13 cellular contexts compared by ENCODE assay signal in the genomic region with DNA sequence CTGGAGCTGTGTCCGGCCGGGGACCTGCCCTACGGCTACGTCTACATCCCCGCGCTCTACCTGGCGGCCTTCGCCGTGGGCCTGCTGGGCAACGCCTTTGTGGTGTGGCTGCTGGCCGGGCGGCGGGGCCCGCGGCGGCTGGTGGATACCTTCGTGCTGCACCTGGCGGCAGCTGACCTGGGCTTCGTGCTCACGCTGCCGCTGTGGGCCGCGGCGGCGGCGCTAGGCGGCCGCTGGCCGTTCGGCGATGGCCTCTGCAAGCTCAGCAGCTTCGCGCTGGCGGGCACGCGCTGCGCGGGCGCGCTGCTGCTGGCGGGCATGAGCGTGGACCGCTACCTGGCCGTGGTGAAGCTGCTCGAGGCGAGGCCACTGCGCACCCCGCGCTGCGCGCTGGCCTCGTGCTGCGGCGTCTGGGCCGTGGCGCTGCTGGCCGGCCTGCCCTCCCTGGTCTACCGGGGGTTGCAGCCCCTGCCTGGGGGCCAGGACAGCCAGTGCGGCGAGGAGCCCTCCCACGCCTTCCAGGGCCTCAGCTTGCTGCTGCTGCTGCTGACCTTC. TPM values are rescaled to one million over a fixed set of nuclear protein-coding genes. Genes with fewer than 3 reads are reported as not detected.
DNase-seq lines count a peak whose midpoint lies in the region; ATAC-seq, FAIRE-seq and TF ChIP-seq lines count a peak whose summit lies in the region.
"Had no signal": no experiment of that assay in that cellular context is flagged by ENCODE, and none has a peak within 500 bp of the region (broad histone marks: within the 10 kb centered on the region; RNA-seq: fewer than 3 reads in every experiment).

No MANE protein-coding gene starts in this region.

- H3K9me3 Mint-ChIP-seq in effector memory CD8-positive, alpha-beta T cell = no peaks in the 10 kb centered on the region
- H3K9me3 Mint-ChIP-seq: neural crest cell had no signal

- H3K4me1 ChIP-seq in right lobe of liver (peaks cover 0 to 8% (median 0%) of the 10 kb centered on the region in 4 donors), HepG2 (ENCODE audit: insufficient read depth, low read length) (peaks cover 9% of the 10 kb centered on the region; the same call in 1 of the 2 replicates), muscle layer of colon (ENCODE audit: insufficient read depth, low read length) (peaks cover 7% of the 10 kb centered on the region), urinary bladder (ENCODE audit: insufficient read depth) (peaks cover 2% of the 10 kb centered on the region)
- H3K4me1 ChIP-seq: SJCRH30 had no signal

- H3K27me3 ChIP-seq in right lobe of liver = peaks cover 12 to 19% of the 10 kb centered on the region in 2 donors
- H3K27me3 ChIP-seq in HepG2 (ENCODE audit: control insufficient read depth in 1 of 2, insufficient read depth in 2 of 2, low read length in 2 of 2) = peaks cover 1 to 14% of the 10 kb centered on the region in 2 experiments; a peak in 2 of 5 replicates
- peaks cover 17 to 60% of the 10 kb centered on the region in 2 donors for H3K27me3 ChIP-seq in muscle layer of colon (ENCODE audit: control insufficient read depth in 1 of 2, insufficient read depth in 2 of 2, low read length in 2 of 2)
- H3K27me3 ChIP-seq: SJCRH30 had no signal

- POLR2A ChIA-PET in HepG2 (lab: Yijun Ruan, JAX) = no interaction called here

- H3K27ac ChIP-seq in right lobe of liver = no peak overlapping the region
- H3K27ac ChIP-seq in HepG2 (ENCODE audit: extremely low read length, insufficient read depth, low read length) = no peak overlapping the region
- H3K27ac ChIP-seq in muscle layer of colon (ENCODE audit: low read depth, low read length) = no peak overlapping the region
- no peak overlapping the region for H3K27ac ChIP-seq in urinary bladder (ENCODE audit: low read depth)
- H3K27ac ChIP-seq: SJCRH30 had no signal

- WGBS in right lobe of liver (ENCODE audit: insufficient coverage, low coverage, low lambda C conversion rate, missing lambda C conversion rate) = 10% methylated on average over 4 of the region's 61 CpGs
- 89% methylated on average over 31 of the region's 61 CpGs for WGBS in HepG2 (ENCODE audit: low lambda C conversion rate)
- 6% methylated on average over 61 of the region's 61 CpGs for WGBS in urinary bladder

- peak overlapping the region in 1 of 3 donors; percentile 21 for H3K4me3 ChIP-seq in right lobe of liver
- no peak overlapping the region for H3K4me3 ChIP-seq in HepG2 (replicated peaks in 1 of 3; ENCODE audit: insufficient read depth in 1 of 3, low read depth in 2 of 3, low read length in 3 of 3)
- peak overlapping the region; percentile 27 to 32 for H3K4me3 ChIP-seq in muscle layer of colon (ENCODE audit: low read depth in 1 of 2, low read length in 2 of 2)
- peak overlapping the region; percentile 39 for H3K4me3 ChIP-seq in urinary bladder (ENCODE audit: low read depth, low read length)
- H3K4me3 ChIP-seq: SJCRH30 had no signal

- H3K4me1 Mint-ChIP-seq in effector memory CD8-positive, alpha-beta T cell (ENCODE audit: low read depth in 2 of 2) = peaks cover 43 to 48% of the 10 kb centered on the region in 2 donors
- H3K4me1 Mint-ChIP-seq: neural crest cell had no signal

- no peak for TF ChIP-seq POLR2A in right lobe of liver (IDR thresholded peaks at IDR 0.05)
- TF ChIP-seq POLR2A in HepG2 (IDR thresholded peaks at IDR 0.05; ENCODE audit: insufficient read depth in 1 of 2, low read depth in 2 of 2, low read length in 2 of 2) = no peak

- FAIRE-seq in HepG2 (lab: Jason Lieb, UNC) = no peak
- FAIRE-seq: frontal cortex had no signal

- no peaks in the 10 kb centered on the region for H3K9me3 ChIP-seq in right lobe of liver
- H3K9me3 ChIP-seq in HepG2 (ENCODE audit: low read length) = no peaks in the 10 kb centered on the region
- no peaks in the 10 kb centered on the region for H3K9me3 ChIP-seq in muscle layer of colon (ENCODE audit: low read length)
- H3K9me3 ChIP-seq: SJCRH30 had no signal

- no TSS peak for BruUV-seq in HepG2 (replicated peaks; lab: Mats Ljungman, UMichigan)

- no peaks in the 10 kb centered on the region for H3K79me2 ChIP-seq in HepG2 (ENCODE audit: insufficient read depth, low read length)

- peak in 3 of 4 donors; percentile 27 to 53 (median 37) for ATAC-seq in right lobe of liver
- no peak for ATAC-seq in HepG2
- no peak for ATAC-seq in effector memory CD8-positive, alpha-beta T cell (replicated peaks)
- no peak for ATAC-seq in GM18519 (IDR thresholded peaks at IDR 0.05; ENCODE audit: low FRiP score, unreplicated experiment)

- in situ Hi-C loops in HepG2 (cut with HindIII; ENCODE audit: extremely low pct_ligation_motif_present, low pct_unique_long_range_greater_than_20kb) = no loop called here

- H3K36me3 ChIP-seq in right lobe of liver (no peaks in the 10 kb centered on the region), HepG2 (replicated peaks in 1 of 2; ENCODE audit: control insufficient read depth in 1 of 2, insufficient read depth in 2 of 2, low read length in 2 of 2) (no peaks in the 10 kb centered on the region), muscle layer of colon (ENCODE audit: insufficient read depth, low read length) (no peaks in the 10 kb centered on the region), urinary bladder (ENCODE audit: insufficient read depth) (no peaks in the 10 kb centered on the region)
- H3K36me3 ChIP-seq: SJCRH30 had no signal

- no peak for TF ChIP-seq EP300 in HepG2 (IDR thresholded peaks at IDR 0.05; ENCODE audit: low read depth in 2 of 2, low read length in 2 of 2)
- TF ChIP-seq EP300 in HepG2 (CRISPR knock-in tag; IDR thresholded peaks at IDR 0.05; ENCODE audit: borderline replicate concordance) = no peak

- CTCF ChIA-PET in HepG2 (lab: Yijun Ruan, JAX; ENCODE audit: low intra/inter-chr PET ratio, low total read pairs) = no interaction called here

- H2AFZ ChIP-seq in HepG2 (ENCODE audit: low read length) = no peak overlapping the region

- no peak overlapping the region for H3K4me2 ChIP-seq in HepG2 (ENCODE audit: low read depth, low read length)

- H3K9ac ChIP-seq in HepG2 (ENCODE audit: insufficient read depth, low read depth, low read length) = no peak overlapping the region
- no peak overlapping the region for H3K9ac ChIP-seq in muscle layer of colon (ENCODE audit: low read length)

- no peaks in the 10 kb centered on the region for H3K36me3 Mint-ChIP-seq in effector memory CD8-positive, alpha-beta T cell (ENCODE audit: insufficient read depth)

- TF ChIP-seq CTCF in right lobe of liver (IDR thresholded peaks at IDR 0.05) = no peak
- TF ChIP-seq CTCF in HepG2 (CRISPR knock-in tag; IDR thresholded peaks at IDR 0.05) = no peak

- intact Hi-C loops in right lobe of liver (cut with DNase I) = no loop called here
- intact Hi-C loops in HepG2 (cut with micrococcal nuclease; ENCODE audit: unreplicated experiment) = no loop called here

- no peaks in the 10 kb centered on the region for H4K20me1 ChIP-seq in HepG2 (ENCODE audit: insufficient read depth, low read length)

- H3K27me3 Mint-ChIP-seq in effector memory CD8-positive, alpha-beta T cell = peaks cover 11 to 17% of the 10 kb centered on the region in 2 donors

- DNase-seq in right lobe of liver (no peak), HepG2 (ENCODE audit: low spot score) (no peak), germinal center (ENCODE audit: low spot score) (no peak)
- DNase-seq in effector memory CD8-positive, alpha-beta T cell = no peak
- DNase-seq in central memory CD4-positive, alpha-beta T cell = no peak
- DNase-seq: activated CD4-positive, alpha-beta T cell treated with anti-CD3 and anti-CD28 coated beads, Interleukin-2, amount 50 U/mL, for 48 hours; NCI-H345; SJCRH30 had no signal

- H3K4me3 Mint-ChIP-seq in effector memory CD8-positive, alpha-beta T cell = peak overlapping the region; percentile 52 to 71
- H3K4me3 Mint-ChIP-seq: neural crest cell had no signal

- H3K27ac Mint-ChIP-seq in effector memory CD8-positive, alpha-beta T cell = no peak overlapping the region

- TF ChIP-seq RAD21 in HepG2 (CRISPR knock-in tag; IDR thresholded peaks at IDR 0.05) = no peak

RNA-seq across cellular contexts. Expression of a gene that starts 0.4 kb away (rescaled TPM):
- not detected for total RNA-seq in right lobe of liver
- total RNA-seq in HepG2 (2016; rRNA removed; fragmentation: Illumina TruSeq; extraction: Trizol) = not detected in 2 replicates
- total RNA-seq in HepG2 (2016; cell fraction: cytosol; rRNA removed; fragmentation: Illumina TruSeq; extraction: Trizol; ENCODE audit: low read depth) = not detected in 2 replicates
- not detected in 2 replicates for total RNA-seq in HepG2 (2016; cell fraction: insoluble cytoplasmic fraction; rRNA removed; fragmentation: Illumina TruSeq; extraction: Trizol)
- not detected in 2 replicates for total RNA-seq in HepG2 (2016; cell fraction: membrane; rRNA removed; fragmentation: Illumina TruSeq; extraction: Trizol)
- total RNA-seq in HepG2 (2016; cell fraction: nucleus; rRNA removed; fragmentation: Illumina TruSeq; extraction: Trizol) = not detected in 2 replicates
- not detected in 2 replicates for polyA plus RNA-seq in HepG2 (2011; rRNA removed)
- polyA plus RNA-seq in HepG2 (2011; cell fraction: cytosol; rRNA removed) = not detected in 2 replicates
- polyA plus RNA-seq in HepG2 (2011; cell fraction: nucleus; rRNA removed) = 0.14 TPM in 1 of 2 replicates, not detected in the other
- not detected in 2 replicates for polyA plus RNA-seq in HepG2 (2012)
- not detected in 2 replicates for polyA plus RNA-seq in HepG2 (2016; cell fraction: cytosol; fragmentation: Illumina TruSeq; extraction: Trizol; ENCODE audit: low read depth)
- polyA plus RNA-seq in HepG2 (2016; cell fraction: insoluble cytoplasmic fraction; fragmentation: Illumina TruSeq; extraction: Trizol; ENCODE audit: low read depth) = not detected in 2 replicates
- not detected in 2 replicates for polyA plus RNA-seq in HepG2 (2016; cell fraction: membrane; fragmentation: Illumina TruSeq; extraction: Trizol; ENCODE audit: low read depth)
- polyA plus RNA-seq in HepG2 (2016; cell fraction: nucleus; fragmentation: Illumina TruSeq; extraction: Trizol; ENCODE audit: insufficient read depth, low read depth) = not detected in 2 replicates
- polyA minus RNA-seq in HepG2 (2011; rRNA and poly(A)+ RNA removed; ENCODE audit: low replicate concordance) = not detected in 2 replicates
- polyA minus RNA-seq in HepG2 (2011; cell fraction: cytosol; rRNA and poly(A)+ RNA removed) = not detected in 2 replicates
- not detected in 2 replicates for polyA minus RNA-seq in HepG2 (2011; cell fraction: nucleus; rRNA and poly(A)+ RNA removed)
- total RNA-seq in urinary bladder = not detected
- 0.06 TPM for polyA plus RNA-seq in urinary bladder
- total RNA-seq: frontal cortex, neural crest cell, SJCRH30 had no signal

RNA-seq across cellular contexts. Expression of a gene that starts 21.5 kb away (rescaled TPM):
- total RNA-seq in right lobe of liver = under 1 TPM; 0.29 to 0.55 (median 0.41) TPM
- total RNA-seq in HepG2 (2016; rRNA removed; fragmentation: Illumina TruSeq; extraction: Trizol) = 11.7 and 13.5 TPM in 2 replicates
- 3.1 and 3.9 TPM in 2 replicates for total RNA-seq in HepG2 (2016; cell fraction: cytosol; rRNA removed; fragmentation: Illumina TruSeq; extraction: Trizol; ENCODE audit: low read depth)
- 10.6 and 11.8 TPM in 2 replicates for total RNA-seq in HepG2 (2016; cell fraction: insoluble cytoplasmic fraction; rRNA removed; fragmentation: Illumina TruSeq; extraction: Trizol)
- 8.9 and 10.3 TPM in 2 replicates for total RNA-seq in HepG2 (2016; cell fraction: membrane; rRNA removed; fragmentation: Illumina TruSeq; extraction: Trizol)
- 11.6 and 14.2 TPM in 2 replicates for total RNA-seq in HepG2 (2016; cell fraction: nucleus; rRNA removed; fragmentation: Illumina TruSeq; extraction: Trizol)
- polyA plus RNA-seq in HepG2 (2011; rRNA removed) = 6.0 and 6.4 TPM in 2 replicates
- 3.9 and 5.0 TPM in 2 replicates for polyA plus RNA-seq in HepG2 (2011; cell fraction: cytosol; rRNA removed)
- polyA plus RNA-seq in HepG2 (2011; cell fraction: nucleus; rRNA removed) = 18.1 and 23.0 TPM in 2 replicates
- polyA plus RNA-seq in HepG2 (2012) = 3.4 and 3.6 TPM in 2 replicates
- polyA plus RNA-seq in HepG2 (2016; cell fraction: cytosol; fragmentation: Illumina TruSeq; extraction: Trizol; ENCODE audit: low read depth) = 1.4 and 1.5 TPM in 2 replicates
- 10.3 and 14.8 TPM in 2 replicates for polyA plus RNA-seq in HepG2 (2016; cell fraction: insoluble cytoplasmic fraction; fragmentation: Illumina TruSeq; extraction: Trizol; ENCODE audit: low read depth)
- polyA plus RNA-seq in HepG2 (2016; cell fraction: membrane; fragmentation: Illumina TruSeq; extraction: Trizol; ENCODE audit: low read depth) = 4.6 and 5.4 TPM in 2 replicates
- polyA plus RNA-seq in HepG2 (2016; cell fraction: nucleus; fragmentation: Illumina TruSeq; extraction: Trizol; ENCODE audit: insufficient read depth, low read depth) = 28.3 and 29.7 TPM in 2 replicates
- 0.42 and 11.2 TPM in 2 replicates for polyA minus RNA-seq in HepG2 (2011; rRNA and poly(A)+ RNA removed; ENCODE audit: low replicate concordance)
- polyA minus RNA-seq in HepG2 (2011; cell fraction: cytosol; rRNA and poly(A)+ RNA removed) = 4.3 and 7.2 TPM in 2 replicates
- 6.0 and 7.9 TPM in 2 replicates for polyA minus RNA-seq in HepG2 (2011; cell fraction: nucleus; rRNA and poly(A)+ RNA removed)
- total RNA-seq in urinary bladder = 10.1 TPM
- 6.2 TPM for polyA plus RNA-seq in urinary bladder

Comparison
In these comparisons a context has a peak if more than half of its experiments do, and no peak if none do; other contexts are left out.
1. ATAC-seq: peak in right lobe of liver (3 of 4); none in HepG2 (single experiment), effector memory CD8-positive, alpha-beta T cell (single experiment) and GM18519 (single experiment).
2. H3K4me3 ChIP-seq: peak in muscle layer of colon (2 of 2) and urinary bladder (single experiment); none in HepG2 (0 of 3).